Comparison of ENCODE assay signal across 8 cellular contexts in genomic region chrX:37825225-37825842, GRCh38. TPM values are rescaled to one million over a fixed set of nuclear protein-coding genes. Genes with fewer than 3 reads are reported as not detected.
DNase-seq lines count a peak whose midpoint lies in the region; ATAC-seq and TF ChIP-seq lines count a peak whose summit lies in the region.

No MANE protein-coding gene starts in this region.

- peak; percentile 85 for TF ChIP-seq CTCF in OCI-LY1 (IDR thresholded peaks at IDR 0.05; ENCODE audit: low read length)

- no peaks in the 10 kb centered on the region for H3F3A ChIP-seq in OCI-LY1 (ENCODE audit: insufficient read depth, low read length)

- H3K27ac ChIP-seq in OCI-LY1 (ENCODE audit: low read depth, low read length, poor library complexity, severe bottlenecking) (peak overlapping the region; percentile 72), right cardiac atrium (ENCODE audit: low read length) (no peak overlapping the region)

- H2AFZ ChIP-seq in OCI-LY1 (ENCODE audit: low read length) = no peak overlapping the region

- H3K36me3 ChIP-seq in OCI-LY1 (ENCODE audit: insufficient read depth, low read length) = no peaks in the 10 kb centered on the region

- H3K4me1 ChIP-seq in OCI-LY1 (ENCODE audit: insufficient read depth, low read length, severe bottlenecking) = peaks cover 41% of the 10 kb centered on the region
- no peaks in the 10 kb centered on the region for H3K4me1 ChIP-seq in right cardiac atrium (ENCODE audit: control insufficient read depth, insufficient read depth, low read length)

- DNase-seq in activated CD8-positive, alpha-beta memory T cell treated with anti-CD3 and anti-CD28 coated beads for 24 hours = peak; percentile 73
- no peak for DNase-seq in activated CD8-positive, alpha-beta memory T cell treated with anti-CD3 and anti-CD28 coated beads, Interleukin-2, amount 50 U/mL, for 48 hours
- peak; percentile 47 for DNase-seq in activated naive CD4-positive, alpha-beta T cell treated with Interleukin-2 at 50 U/mL for 16 hours
- DNase-seq in right cardiac atrium (peak in 2 of 3 donors; percentile 25 to 34), occipital lobe (lab: John Stamatoyannopoulos, UW) (no peak)
- peak; percentile 4 to 35 for DNase-seq in stimulated activated CD4-positive, alpha-beta T cell treated with anti-CD3 and anti-CD28 coated beads, Interleukin-1b, Interleukin-23, amount 100 ng/mL, for 4 hours (ENCODE audit: low read depth in 2 of 2)

- H3K9me2 ChIP-seq in OCI-LY1 (ENCODE audit: low read depth, low read length) = no peaks in the 10 kb centered on the region

- H3K27me3 ChIP-seq in OCI-LY1 (ENCODE audit: insufficient read depth, low read length) (no peaks in the 10 kb centered on the region), right cardiac atrium (ENCODE audit: control insufficient read depth, insufficient read depth) (no peaks in the 10 kb centered on the region)

- no peaks in the 10 kb centered on the region for H4K20me1 ChIP-seq in OCI-LY1 (ENCODE audit: insufficient read depth, low read length)

- H3K4me3 ChIP-seq in OCI-LY1 (ENCODE audit: low read depth, low read length, poor library complexity, severe bottlenecking) = no peak overlapping the region
- no peak overlapping the region for H3K4me3 ChIP-seq in right cardiac atrium (ENCODE audit: low read length)

- intact Hi-C loops in right cardiac atrium (cut with DNase I) = loop anchor here in 3 of 4 donors (5.0 to 10.0 kb wide), 3 partner anchors 78 to 318 kb away; no protein-coding TSS in a partner anchor

- no peak overlapping the region for H3K4me2 ChIP-seq in OCI-LY1 (ENCODE audit: low read length)

- ATAC-seq in HG02852 (IDR thresholded peaks at IDR 0.05; ENCODE audit: unreplicated experiment) = peak; percentile 70
- ATAC-seq in right cardiac atrium = peak in 1 of 2 donors; percentile 51

- peak overlapping the region; percentile 9; the same call in 1 of the 2 replicates for H3K9ac ChIP-seq in OCI-LY1 (ENCODE audit: low read length)

- no peaks in the 10 kb centered on the region for H3K79me2 ChIP-seq in OCI-LY1 (ENCODE audit: insufficient read depth, low read length)

- H3K9me3 ChIP-seq in OCI-LY1 (ENCODE audit: low read length) (no peaks in the 10 kb centered on the region), right cardiac atrium (ENCODE audit: control insufficient read depth, low read length) (no peaks in the 10 kb centered on the region)

- 4% methylated on average over 3 of the region's 3 CpGs for WGBS in right cardiac atrium

RNA-seq across cellular contexts. Expression of gene DYNLT3, which starts 22.0 kb away (rescaled TPM):
- total RNA-seq in right cardiac atrium (10 to 100 TPM; 19.9 to 33.9 (median 22.7) TPM), occipital lobe (27.6 TPM)
- 20.5 TPM for polyA plus RNA-seq in right cardiac atrium

RNA-seq across cellular contexts. Expression of gene CYBB, which starts 45.5 kb away (rescaled TPM):
- total RNA-seq in right cardiac atrium = 10 to 100 TPM; 21.9 to 42.1 (median 33.8) TPM
- 2.2 TPM for polyA plus RNA-seq in right cardiac atrium
- 16.4 TPM for total RNA-seq in occipital lobe

Comparison
In these comparisons a context has a peak if more than half of its experiments do, and no peak if none do; other contexts are left out.
1. DNase-seq: peak in activated CD8-positive, alpha-beta memory T cell treated with anti-CD3 and anti-CD28 coated beads for 24 hours (single experiment), activated naive CD4-positive, alpha-beta T cell treated with Interleukin-2 at 50 U/mL for 16 hours (single experiment), right cardiac atrium (2 of 3) and stimulated activated CD4-positive, alpha-beta T cell treated with anti-CD3 and anti-CD28 coated beads, Interleukin-1b, Interleukin-23, amount 100 ng/mL, for 4 hours (2 of 2); none in activated CD8-positive, alpha-beta memory T cell treated with anti-CD3 and anti-CD28 coated beads, Interleukin-2, amount 50 U/mL, for 48 hours (single experiment) and occipital lobe (single experiment).